In the genomic region with DNA sequence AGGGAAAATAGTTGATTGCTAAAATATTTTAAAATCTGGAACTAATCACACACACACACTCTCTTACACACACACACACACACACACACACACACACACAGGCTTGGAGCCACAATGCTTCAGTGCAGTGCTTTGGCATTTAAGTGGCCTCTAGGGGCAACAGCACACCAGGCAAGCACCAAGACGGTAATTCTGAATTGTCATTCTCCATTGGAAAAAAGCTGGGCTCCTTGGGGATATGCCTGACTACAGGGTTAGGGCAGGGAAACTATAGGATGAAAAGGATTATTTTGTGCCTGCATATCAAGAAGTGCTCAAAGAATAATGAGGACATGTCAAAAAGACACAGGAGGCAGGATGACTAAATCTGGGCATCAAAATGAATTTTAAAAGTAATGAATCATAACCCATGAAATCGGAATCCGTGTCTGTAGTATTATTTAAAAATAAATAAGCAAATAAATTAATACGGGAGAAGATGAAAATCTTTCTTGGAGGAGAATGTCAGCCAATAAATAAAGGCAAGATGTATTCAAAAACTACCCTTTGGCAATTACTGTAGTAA, we compare ENCODE assay signal across 10 cellular contexts. TPM values are rescaled to one million over a fixed set of nuclear protein-coding genes. Genes with fewer than 3 reads are reported as not detected.
DNase-seq lines count a peak whose midpoint lies in the region; ATAC-seq and TF ChIP-seq lines count a peak whose summit lies in the region.
"Had no signal": no experiment of that assay in that cellular context is flagged by ENCODE, and none has a peak within 500 bp of the region (broad histone marks: within the 10 kb centered on the region; RNA-seq: fewer than 3 reads in every experiment).

No MANE protein-coding gene starts in this region.

- H3K27ac Mint-ChIP-seq in CD14-positive monocyte, result no peak overlapping the region
- H3K27ac Mint-ChIP-seq: IgD-negative memory B cell had no signal

- in situ Hi-C loops in SK-MEL-5 (cut with HindIII; ENCODE audit: low pct_unique_long_range_greater_than_20kb, low sequenced_read_pairs), result no loop called here

- peaks cover 0 to 5% (median 2%) of the 10 kb centered on the region in 3 donors for H3K27me3 Mint-ChIP-seq in CD14-positive monocyte (ENCODE audit: low read depth in 3 of 3)

- H3K4me3 Mint-ChIP-seq in CD14-positive monocyte, result no peak overlapping the region
- H3K4me3 Mint-ChIP-seq: IgD-negative memory B cell had no signal

- H3K4me1 Mint-ChIP-seq in CD14-positive monocyte, result peaks cover 12% of the 10 kb centered on the region

- intact Hi-C loops in CD14-positive monocyte (cut with micrococcal nuclease), result no loop called here

- peaks cover 0 to 3% (median 0%) of the 10 kb centered on the region in 7 donors for H3K9me3 Mint-ChIP-seq in CD14-positive monocyte
- H3K9me3 Mint-ChIP-seq: IgD-negative memory B cell had no signal

- DNase-seq in C1 segment of cervical spinal cord (lab: John Stamatoyannopoulos, UW) (peak in 9 of 14 donors; percentile 2 to 25 (median 12)), SK-MEL-5 (ENCODE audit: low read depth, low spot score) (peak; percentile 63), fibroblast of peridontal ligament (ENCODE audit: extremely low read depth) (peak; percentile 54), nucleus accumbens (lab: John Stamatoyannopoulos, UW) (peak in 41 of 56 donors; percentile 6 to 73 (median 39)), activated gamma-delta T cell (lab: John Stamatoyannopoulos, UW) (no peak), CD14-positive monocyte (ENCODE audit: low spot score) (no peak)

- H3K36me3 Mint-ChIP-seq in CD14-positive monocyte, result peaks cover 11% of the 10 kb centered on the region in 2 donors
- H3K36me3 Mint-ChIP-seq: IgD-negative memory B cell had no signal

- no peak for TF ChIP-seq CTCF in CD14-positive monocyte (IDR thresholded peaks at IDR 0.05)

- ATAC-seq in GM18517 (IDR thresholded peaks at IDR 0.05; ENCODE audit: unreplicated experiment) (peak; percentile 7), HG03442 (IDR thresholded peaks at IDR 0.05; ENCODE audit: unreplicated experiment) (peak; percentile 27)

RNA-seq across cellular contexts. Expression of gene DDC, which starts 30.4 kb away (rescaled TPM):
- not detected in 2 replicates for total RNA-seq in SK-MEL-5 (2014; rRNA removed; shearing (Covaris generic))
- polyA plus RNA-seq in SK-MEL-5 (2015; cell fraction: cytosol; rRNA removed), result not detected in 2 replicates
- not detected in 2 replicates for polyA plus RNA-seq in SK-MEL-5 (2015; cell fraction: nucleus; rRNA removed)
- polyA plus RNA-seq in CD14-positive monocyte, result not detected
- total RNA-seq: mononuclear cell had no signal
- polyA plus RNA-seq: IgD-negative memory B cell had no signal

Comparison
In these comparisons a context has a peak if more than half of its experiments do, and no peak if none do; other contexts are left out.
1. DNase-seq: peak in C1 segment of cervical spinal cord (9 of 14), SK-MEL-5 (single experiment), fibroblast of peridontal ligament (single experiment) and nucleus accumbens (41 of 56); none in activated gamma-delta T cell (single experiment) and CD14-positive monocyte (single experiment).